In genomic region chr7:157442993-157443831, GRCh38 we compare ENCODE assay signal across 1 cellular context.
TF ChIP-seq lines count a peak whose summit lies in the region.

No MANE protein-coding gene starts in this region.

TF ChIP-seq in GM23338, 12 proteins besides CTCF, POLR2A, EP300 and RAD21 (continued from another document):
- TF ChIP-seq ZNF462 (CRISPR knock-in tag; IDR thresholded peaks at IDR 0.05) (no peak), EZH2phosphoT487 (IDR thresholded peaks at IDR 0.05; ENCODE audit: unreplicated experiment) (no peak), CREB1 (CRISPR knock-in tag; IDR thresholded peaks at IDR 0.05; ENCODE audit: low read depth) (no peak), NANOG (IDR thresholded peaks at IDR 0.05; ENCODE audit: borderline replicate concordance) (no peak), EZH2 (IDR thresholded peaks at IDR 0.05; ENCODE audit: low read depth, unreplicated experiment) (no peak), ZNF331 (CRISPR knock-in tag; IDR thresholded peaks at IDR 0.05; ENCODE audit: low read depth) (no peak)
- TF ChIP-seq, protein P1, sequence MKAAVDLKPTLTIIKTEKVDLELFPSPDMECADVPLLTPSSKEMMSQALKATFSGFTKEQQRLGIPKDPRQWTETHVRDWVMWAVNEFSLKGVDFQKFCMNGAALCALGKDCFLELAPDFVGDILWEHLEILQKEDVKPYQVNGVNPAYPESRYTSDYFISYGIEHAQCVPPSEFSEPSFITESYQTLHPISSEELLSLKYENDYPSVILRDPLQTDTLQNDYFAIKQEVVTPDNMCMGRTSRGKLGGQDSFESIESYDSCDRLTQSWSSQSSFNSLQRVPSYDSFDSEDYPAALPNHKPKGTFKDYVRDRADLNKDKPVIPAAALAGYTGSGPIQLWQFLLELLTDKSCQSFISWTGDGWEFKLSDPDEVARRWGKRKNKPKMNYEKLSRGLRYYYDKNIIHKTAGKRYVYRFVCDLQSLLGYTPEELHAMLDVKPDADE (IDR thresholded peaks at IDR 0.05) = no peak
